In the genomic region with DNA sequence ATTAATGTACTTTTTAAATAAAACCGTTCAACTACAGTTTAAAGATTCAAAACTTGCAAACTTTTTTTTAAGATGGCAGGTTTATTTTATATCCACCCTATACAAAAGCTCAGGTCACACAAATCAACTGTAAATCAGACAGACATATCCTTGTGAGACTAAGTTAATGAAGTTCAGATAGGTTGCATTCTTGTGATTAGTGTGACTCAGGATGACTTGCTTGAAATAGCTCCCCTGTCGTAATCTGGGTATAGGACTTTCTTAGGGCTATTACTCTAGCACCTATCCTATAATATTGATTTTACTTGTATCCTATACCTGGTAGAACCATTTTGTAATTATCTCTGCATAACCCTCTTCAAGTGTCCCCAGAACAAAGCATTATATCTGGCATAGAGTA, we compare ENCODE assay signal across 25 cellular contexts. TPM values are rescaled to one million over a fixed set of nuclear protein-coding genes. Genes with fewer than 3 reads are reported as not detected.
DNase-seq lines count a peak whose midpoint lies in the region; ATAC-seq and TF ChIP-seq lines count a peak whose summit lies in the region.
"Had no signal": no experiment of that assay in that cellular context is flagged by ENCODE, and none has a peak within 500 bp of the region (broad histone marks: within the 10 kb centered on the region; RNA-seq: fewer than 3 reads in every experiment).

No MANE protein-coding gene starts in this region.

- H3K9me2 ChIP-seq in GM23248 (ENCODE audit: insufficient read depth): no peaks in the 10 kb centered on the region; the same call in 1 of the 2 replicates

- 60 to 64% methylated on average over 2 of the region's 2 CpGs for WGBS in GM23248 (ENCODE audit: low coverage in 1 of 2, low lambda C conversion rate in 2 of 2, missing lambda C conversion rate in 2 of 2), 2 experiments

- no peak overlapping the region for H3K9ac ChIP-seq in GM23248

- no peaks in the 10 kb centered on the region for H3K9me3 ChIP-seq in GM23248 (ENCODE audit: low read depth)
- H3K9me3 ChIP-seq: esophagus squamous epithelium, HAP-1, heart left ventricle, SJCRH30, thoracic aorta had no signal

- no peak overlapping the region for H3K4me2 ChIP-seq in GM23248 (ENCODE audit: unreplicated experiment)

- H2AFZ ChIP-seq in GM23248: no peak overlapping the region

- H4K20me1 ChIP-seq in GM23248 (ENCODE audit: insufficient read depth): no peaks in the 10 kb centered on the region

- H3F3A ChIP-seq in GM23248 (ENCODE audit: insufficient read depth): no peaks in the 10 kb centered on the region

- H3K27ac ChIP-seq in GM23248 (no peak overlapping the region), coronary artery (no peak overlapping the region)
- H3K27ac ChIP-seq: esophagus squamous epithelium, heart left ventricle, SJCRH30, thoracic aorta had no signal

- no peak for TF ChIP-seq CTCF in epithelial cell of proximal tubule (conservative IDR thresholded peaks at IDR 0.05; ENCODE audit: low read depth, low read length)
- TF ChIP-seq CTCF in coronary artery (IDR thresholded peaks at IDR 0.05): no peak

- no peaks in the 10 kb centered on the region for H3K27me3 ChIP-seq in GM23248 (replicated peaks; ENCODE audit: insufficient read depth)
- H3K27me3 ChIP-seq: esophagus squamous epithelium, heart left ventricle, SJCRH30 had no signal

- H3K36me3 ChIP-seq in GM23248 (ENCODE audit: low read depth): no peaks in the 10 kb centered on the region
- H3K36me3 ChIP-seq: esophagus squamous epithelium, HAP-1, heart left ventricle, SJCRH30, thoracic aorta had no signal

- peaks cover 9% of the 10 kb centered on the region for H3K4me1 ChIP-seq in GM23248 (ENCODE audit: insufficient read depth)
- H3K4me1 ChIP-seq: esophagus squamous epithelium, HAP-1, heart left ventricle, SJCRH30 had no signal

- H3K79me2 ChIP-seq in GM23248 (ENCODE audit: insufficient read depth): no peaks in the 10 kb centered on the region

- H3K4me3 ChIP-seq in GM23248: no peak overlapping the region
- H3K4me3 ChIP-seq in epithelial cell of proximal tubule (ENCODE audit: low read depth, low read length): no peak overlapping the region
- H3K4me3 ChIP-seq in coronary artery: no peak overlapping the region
- H3K4me3 ChIP-seq: esophagus squamous epithelium, HAP-1, heart left ventricle, SJCRH30, thoracic aorta had no signal

- in situ Hi-C loops in GM23248 (cut with MboI): no loop called here

- DNase-seq in A172 (ENCODE audit: low spot score): peak; percentile 27
- peak; percentile 68 for DNase-seq in GM23248
- peak; percentile 38 for DNase-seq in RKO (ENCODE audit: low spot score)
- peak; percentile 47 for DNase-seq in epithelial cell of proximal tubule (ENCODE audit: low read depth)
- DNase-seq in DMS79 (lab: John Stamatoyannopoulos, UW): no peak
- no peak for DNase-seq in coronary artery (ENCODE audit: low spot score)
- DNase-seq: ACHN; activated CD8-positive, alpha-beta memory T cell treated with anti-CD3 and anti-CD28 coated beads, Interleukin-2, amount 50 U/mL, for 48 hours; central memory CD4-positive, alpha-beta T cell; DMS153; esophagus squamous epithelium; heart left ventricle; NCI-H1417 treated with DMSO at 0.1 percent for 48 hours; NCI-H2107; NCI-H69; SJCRH30; stimulated activated CD4-positive, alpha-beta T cell treated with anti-CD3 and anti-CD28 coated beads, Interleukin-1b, Interleukin-23, amount 100 ng/mL, for 48 hours had no signal

- ATAC-seq in HG03378 (IDR thresholded peaks at IDR 0.05; ENCODE audit: unreplicated experiment) (no peak), GM21723 (IDR thresholded peaks at IDR 0.05; ENCODE audit: unreplicated experiment) (no peak)
- ATAC-seq: heart left ventricle; stimulated activated memory B cell treated with anti-CD40 and anti-IgM and Interleukin-4, amounts not matched to agents 10 μg/mL and 1 μg/mL and 100 μg/mL, for 72 hours had no signal

RNA-seq across cellular contexts. Expression of gene PRKD1, which starts 9.5 kb away (rescaled TPM):
- total RNA-seq in A172 (2014; rRNA removed; shearing (Covaris generic)): 4.0 and 4.7 TPM in 2 replicates
- 21.0 and 24.2 TPM in 2 replicates for total RNA-seq in GM23248 (2014; rRNA removed; shearing (Covaris generic))
- polyA plus RNA-seq in GM23248 (2016; fragmentation: Nextera tagmentation; extraction: Ambion mirVana): 28.1 and 30.7 TPM in 2 replicates
- 4.5 and 6.5 TPM in 2 replicates for total RNA-seq in epithelial cell of proximal tubule
- total RNA-seq: OCI-LY7; T-helper 1 cell treated with Interleukin-12 subunit alpha and Interleukin-12 subunit beta and Interleukin-4 antibody, amounts not matched to agents 30 ng/mL and 1 ng/mL, for 36 hours had no signal
- polyA plus RNA-seq: CD14-positive monocyte had no signal

Comparison
In these comparisons a context has a peak if more than half of its experiments do, and no peak if none do; other contexts are left out.
1. DNase-seq: peak in A172 (single experiment), GM23248 (single experiment), RKO (single experiment) and epithelial cell of proximal tubule (single experiment); none in DMS79 (single experiment) and coronary artery (single experiment).